18 cellular contexts compared by ENCODE assay signal in genomic region chr13:40779049-40779448, GRCh38. TPM values are rescaled to one million over a fixed set of nuclear protein-coding genes. Genes with fewer than 3 reads are reported as not detected.
A peak's percentile ranks its signal among the peaks of the same experiment; 100 is the strongest.
DNase-seq lines count a peak whose midpoint lies in the region; ATAC-seq and TF ChIP-seq lines count a peak whose summit lies in the region.
"Had no signal": no experiment of that assay in that cellular context is flagged by ENCODE, and none has a peak within 500 bp of the region (broad histone marks: within the 10 kb centered on the region; RNA-seq: fewer than 3 reads in every experiment).

No MANE protein-coding gene starts in this region.

- no peak for ATAC-seq in activated CD4-positive, alpha-beta T cell treated with anti-CD3 and anti-CD28 coated beads for 36 hours
- no peak for ATAC-seq in activated naive CD4-positive, alpha-beta T cell treated with anti-CD3 and anti-CD28 coated beads, Interleukin-2, amount 50 U/mL, for 72 hours
- no peak for ATAC-seq in GM19328 (IDR thresholded peaks at IDR 0.05; ENCODE audit: unreplicated experiment)
- ATAC-seq: stimulated activated naive CD8-positive, alpha-beta T cell treated with anti-CD3 and anti-CD28 coated beads, Interleukin-15, Interleukin-2, amounts not matched to agents 100 U/mL and 50 U/mL, for 24 hours had no signal

- intact Hi-C loops in activated CD4-positive, alpha-beta T cell treated with anti-CD3 and anti-CD28 coated beads for 36 hours (cut with DNase I, micrococcal nuclease) = loop anchor here (5.0 to 10.0 kb wide), 9 partner anchors 164 to 1744 kb away; partner anchors contain the start of genes DGKH (in 1 of the 2), NHLRC3 (in 1 of the 2) and PROSER1 (in 1 of the 2)

- H3K4me3 ChIP-seq in foreskin fibroblast (ENCODE audit: low read depth in 1 of 2, low read length in 2 of 2) = no peak overlapping the region
- H3K4me3 ChIP-seq: BLaER1, SJSA1, upper lobe of left lung had no signal

- H3K36me3 Mint-ChIP-seq in activated CD4-positive, alpha-beta T cell treated with anti-CD3 and anti-CD28 coated beads for 36 hours (ENCODE audit: low read depth) = no peaks in the 10 kb centered on the region
- no peaks in the 10 kb centered on the region for H3K36me3 Mint-ChIP-seq in activated CD4-positive, alpha-beta T cell treated with anti-CD3 and anti-CD28 coated beads, Interleukin-2, amount 10 ng/mL, durations not matched to agents 7 days and 5 days (ENCODE audit: low read depth)
- H3K36me3 Mint-ChIP-seq in activated naive CD4-positive, alpha-beta T cell treated with anti-CD3 and anti-CD28 coated beads, Interleukin-2, amount 50 U/mL, for 72 hours = no peaks in the 10 kb centered on the region
- H3K36me3 Mint-ChIP-seq in nephron progenitor cell (ENCODE audit: low read depth) = no peaks in the 10 kb centered on the region

- TF ChIP-seq CTCF in nephron progenitor cell (IDR thresholded peaks at IDR 0.05) = no peak
- no peak for TF ChIP-seq CTCF in foreskin fibroblast (IDR thresholded peaks at IDR 0.05; ENCODE audit: low read depth, low read length)

- CTCF ChIA-PET in activated CD4-positive, alpha-beta T cell treated with anti-CD3 and anti-CD28 coated beads for 36 hours (lab: Charles Lee) = interaction anchor here (1.4 to 2.7 kb wide), 4 partner anchors 10 to 275 kb away, joined by 4 to 21 read pairs (median 6); partner anchors contain the start of gene SLC25A15
- CTCF ChIA-PET in activated CD4-positive, alpha-beta T cell treated with anti-CD3 and anti-CD28 coated beads, Interleukin-2, amount 10 ng/mL, durations not matched to agents 7 days and 5 days (lab: Charles Lee) = interaction anchor here (1.5 to 2.2 kb wide), 3 partner anchors 10 to 76 kb away, joined by 3 to 11 read pairs (median 9); partner anchors contain the start of gene SLC25A15

- peak overlapping the region; percentile 81 for H3K27ac Mint-ChIP-seq in activated CD4-positive, alpha-beta T cell treated with anti-CD3 and anti-CD28 coated beads for 36 hours
- H3K27ac Mint-ChIP-seq in activated CD4-positive, alpha-beta T cell treated with anti-CD3 and anti-CD28 coated beads, Interleukin-2, amount 10 ng/mL, durations not matched to agents 7 days and 5 days = no peak overlapping the region
- peak overlapping the region; percentile 11 to 63 for H3K27ac Mint-ChIP-seq in activated naive CD4-positive, alpha-beta T cell treated with anti-CD3 and anti-CD28 coated beads, Interleukin-2, amount 50 U/mL, for 72 hours
- peak overlapping the region; percentile 20 for H3K27ac Mint-ChIP-seq in nephron progenitor cell

- no peaks in the 10 kb centered on the region for H3K9me3 Mint-ChIP-seq in activated CD4-positive, alpha-beta T cell treated with anti-CD3 and anti-CD28 coated beads for 36 hours (ENCODE audit: low read depth)
- H3K9me3 Mint-ChIP-seq in activated CD4-positive, alpha-beta T cell treated with anti-CD3 and anti-CD28 coated beads, Interleukin-2, amount 10 ng/mL, durations not matched to agents 7 days and 5 days = no peaks in the 10 kb centered on the region
- no peaks in the 10 kb centered on the region for H3K9me3 Mint-ChIP-seq in activated naive CD4-positive, alpha-beta T cell treated with anti-CD3 and anti-CD28 coated beads, Interleukin-2, amount 50 U/mL, for 72 hours
- H3K9me3 Mint-ChIP-seq in nephron progenitor cell = no peaks in the 10 kb centered on the region

- POLR2A ChIA-PET in activated CD4-positive, alpha-beta T cell treated with anti-CD3 and anti-CD28 coated beads for 36 hours (lab: Charles Lee) = no interaction called here
- POLR2A ChIA-PET in activated CD4-positive, alpha-beta T cell treated with anti-CD3 and anti-CD28 coated beads, Interleukin-2, amount 10 ng/mL, durations not matched to agents 7 days and 5 days (lab: Charles Lee) = no interaction called here

- H3K27me3 Mint-ChIP-seq in activated CD4-positive, alpha-beta T cell treated with anti-CD3 and anti-CD28 coated beads for 36 hours = no peaks in the 10 kb centered on the region
- H3K27me3 Mint-ChIP-seq in activated CD4-positive, alpha-beta T cell treated with anti-CD3 and anti-CD28 coated beads, Interleukin-2, amount 10 ng/mL, durations not matched to agents 7 days and 5 days = no peaks in the 10 kb centered on the region
- H3K27me3 Mint-ChIP-seq in nephron progenitor cell (ENCODE audit: low read depth, poor library complexity) = no peaks in the 10 kb centered on the region

- peaks cover 28% of the 10 kb centered on the region for H3K4me1 Mint-ChIP-seq in activated CD4-positive, alpha-beta T cell treated with anti-CD3 and anti-CD28 coated beads for 36 hours
- H3K4me1 Mint-ChIP-seq in activated CD4-positive, alpha-beta T cell treated with anti-CD3 and anti-CD28 coated beads, Interleukin-2, amount 10 ng/mL, durations not matched to agents 7 days and 5 days = peaks cover 36% of the 10 kb centered on the region
- peaks cover 16% of the 10 kb centered on the region for H3K4me1 Mint-ChIP-seq in nephron progenitor cell

- DNase-seq in activated CD4-positive, alpha-beta T cell treated with anti-CD3 and anti-CD28 coated beads for 36 hours = no peak
- DNase-seq in activated CD4-positive, alpha-beta T cell treated with anti-CD3 and anti-CD28 coated beads, Interleukin-2, amount 10 ng/mL, durations not matched to agents 7 days and 5 days = no peak
- DNase-seq in ELF-1 (ENCODE audit: low read depth, low spot score) (peak; percentile 16), nephron progenitor cell (no peak), foreskin fibroblast (no peak), SIG-M5 (lab: John Stamatoyannopoulos, UW) (no peak)
- DNase-seq in activated naive CD4-positive, alpha-beta T cell treated with anti-CD3 and anti-CD28 coated beads, Interleukin-2, amount 50 U/mL, for 72 hours (ENCODE audit: low spot score in 2 of 2) = no peak
- DNase-seq: dermis blood vessel endothelial cell; DMS 273 treated with DMSO at 0.1 percent for 48 hours; GDM1; hippocampal formation; MM.1S; stimulated activated CD4-positive, alpha-beta T cell treated with anti-CD3 and anti-CD28 coated beads, Interleukin-1b, Interleukin-23, amount 100 ng/mL, for 48 hours; stimulated activated naive CD8-positive, alpha-beta T cell treated with anti-CD3 and anti-CD28 coated beads, Interleukin-15, Interleukin-2, amounts not matched to agents 100 U/mL and 50 U/mL, for 24 hours; upper lobe of left lung had no signal

- H3K4me3 Mint-ChIP-seq in activated CD4-positive, alpha-beta T cell treated with anti-CD3 and anti-CD28 coated beads for 36 hours = no peak overlapping the region
- no peak overlapping the region for H3K4me3 Mint-ChIP-seq in activated CD4-positive, alpha-beta T cell treated with anti-CD3 and anti-CD28 coated beads, Interleukin-2, amount 10 ng/mL, durations not matched to agents 7 days and 5 days
- no peak overlapping the region for H3K4me3 Mint-ChIP-seq in nephron progenitor cell

RNA-seq across cellular contexts. Expression of gene MRPS31, which starts 8.1 kb away (rescaled TPM):
- 10 to 100 TPM; 45.8 to 46.1 TPM for total RNA-seq in activated CD4-positive, alpha-beta T cell treated with anti-CD3 and anti-CD28 coated beads for 36 hours
- total RNA-seq in activated CD4-positive, alpha-beta T cell treated with anti-CD3 and anti-CD28 coated beads, Interleukin-2, amount 10 ng/mL, durations not matched to agents 7 days and 5 days = 10 to 100 TPM; 32.3 to 36.2 TPM
- 10 to 100 TPM; 43.9 to 51.6 TPM for total RNA-seq in activated naive CD4-positive, alpha-beta T cell treated with anti-CD3 and anti-CD28 coated beads, Interleukin-2, amount 50 U/mL, for 72 hours

RNA-seq across cellular contexts. Expression of gene SLC25A15, which starts 10.4 kb away (rescaled TPM):
- 10 to 100 TPM; 20.5 to 23.6 TPM for total RNA-seq in activated CD4-positive, alpha-beta T cell treated with anti-CD3 and anti-CD28 coated beads for 36 hours
- 10 to 100 TPM; 14.4 to 15.5 TPM for total RNA-seq in activated CD4-positive, alpha-beta T cell treated with anti-CD3 and anti-CD28 coated beads, Interleukin-2, amount 10 ng/mL, durations not matched to agents 7 days and 5 days
- total RNA-seq in activated naive CD4-positive, alpha-beta T cell treated with anti-CD3 and anti-CD28 coated beads, Interleukin-2, amount 50 U/mL, for 72 hours = 10 to 100 TPM; 18.0 to 19.2 TPM
